In the genomic region with DNA sequence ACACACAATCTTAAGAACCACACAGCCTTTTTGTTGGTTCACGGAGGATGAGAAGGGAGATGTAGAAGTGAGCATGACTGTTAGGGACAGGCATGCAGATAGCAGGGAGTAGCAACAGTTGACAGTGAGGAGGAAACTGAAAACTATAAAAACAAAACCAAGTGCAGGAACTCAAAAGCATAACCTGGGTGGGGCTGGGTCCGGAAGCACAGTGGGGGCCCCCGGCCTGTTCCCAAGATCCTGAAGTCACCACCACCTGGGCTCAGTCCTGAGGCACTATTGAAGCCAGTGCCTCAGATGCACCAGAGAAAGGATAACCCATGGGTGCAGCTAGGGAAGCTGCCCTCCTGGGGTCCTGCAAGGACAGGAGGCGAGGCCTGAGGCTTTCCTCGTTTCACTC, we compare ENCODE assay signal across 18 cellular contexts. TPM values are rescaled to one million over a fixed set of nuclear protein-coding genes. Genes with fewer than 3 reads are reported as not detected.
A peak's percentile ranks its signal among the peaks of the same experiment; 100 is the strongest.
DNase-seq lines count a peak whose midpoint lies in the region; ATAC-seq and TF ChIP-seq lines count a peak whose summit lies in the region.
"Had no signal": no experiment of that assay in that cellular context is flagged by ENCODE, and none has a peak within 500 bp of the region (broad histone marks: within the 10 kb centered on the region; RNA-seq: fewer than 3 reads in every experiment).

No MANE protein-coding gene starts in this region.

- H3K4me1 Mint-ChIP-seq in T-helper 1 cell treated with Interleukin-12 subunit alpha and Interleukin-12 subunit beta and Interleukin-4 antibody, amounts not matched to agents 30 μg/mL and 1 μg/mL, for 36 hours (ENCODE audit: low read depth), result peaks cover 13% of the 10 kb centered on the region
- H3K4me1 Mint-ChIP-seq: central memory CD8-positive, alpha-beta T cell had no signal

- no peak overlapping the region for H3K27ac ChIP-seq in BLaER1
- no peak overlapping the region for H3K27ac ChIP-seq in mesenchymal stem cell (ENCODE audit: low read length, poor library complexity, severe bottlenecking)
- H3K27ac ChIP-seq: gastrocnemius medialis, thoracic aorta had no signal

- H3K36me3 Mint-ChIP-seq in T-helper 1 cell treated with Interleukin-12 subunit alpha and Interleukin-12 subunit beta and Interleukin-4 antibody, amounts not matched to agents 30 μg/mL and 1 μg/mL, for 36 hours (ENCODE audit: low read depth), result no peaks in the 10 kb centered on the region
- H3K36me3 Mint-ChIP-seq: WTC11 had no signal

- intact Hi-C loops in mucosa of descending colon (cut with DNase I, micrococcal nuclease), result no loop called here

- no peak overlapping the region for H2AFZ ChIP-seq in mesenchymal stem cell (ENCODE audit: low read depth, low read length)

- H3K4me3 ChIP-seq in BLaER1, result no peak overlapping the region
- H3K4me3 ChIP-seq in mucosa of descending colon, result no peak overlapping the region
- H3K4me3 ChIP-seq in mesenchymal stem cell (ENCODE audit: insufficient read depth in 1 of 2, low read depth in 1 of 2, low read length in 2 of 2), result no peak overlapping the region
- H3K4me3 ChIP-seq: gastrocnemius medialis, HAP-1, thoracic aorta had no signal

- H3K27me3 ChIP-seq in BLaER1 (no peaks in the 10 kb centered on the region), mesenchymal stem cell (ENCODE audit: control insufficient read depth in 1 of 2, insufficient read depth in 1 of 2, low read length in 2 of 2) (peaks cover 34 to 65% of the 10 kb centered on the region in 2 experiments)

- H3K18ac ChIP-seq in mesenchymal stem cell (ENCODE audit: low read depth in 1 of 2, low read length in 2 of 2), result no peak overlapping the region

- in situ Hi-C loops in ACHN (cut with HindIII; ENCODE audit: low pct_ligation_motif_present, low pct_unique_long_range_greater_than_20kb, low sequenced_read_pairs), result no loop called here

- H3K4me1 ChIP-seq in BLaER1, result peaks cover 13% of the 10 kb centered on the region
- no peaks in the 10 kb centered on the region for H3K4me1 ChIP-seq in mucosa of descending colon (ENCODE audit: low read depth)
- H3K4me1 ChIP-seq in mesenchymal stem cell (ENCODE audit: control insufficient read depth, insufficient read depth, low read depth, low read length), result peaks cover 9% of the 10 kb centered on the region
- H3K4me1 ChIP-seq: gastrocnemius medialis had no signal

- H3K9me3 Mint-ChIP-seq in T-helper 1 cell treated with Interleukin-12 subunit alpha and Interleukin-12 subunit beta and Interleukin-4 antibody, amounts not matched to agents 30 μg/mL and 1 μg/mL, for 36 hours, result no peaks in the 10 kb centered on the region
- H3K9me3 Mint-ChIP-seq: central memory CD8-positive, alpha-beta T cell; WTC11 had no signal

- no peak for TF ChIP-seq CTCF in mucosa of descending colon (IDR thresholded peaks at IDR 0.05)

- H4K91ac ChIP-seq in mesenchymal stem cell (ENCODE audit: low read length), result no peak overlapping the region

- peak overlapping the region; percentile 14 for H3K4me3 Mint-ChIP-seq in T-helper 1 cell treated with Interleukin-12 subunit alpha and Interleukin-12 subunit beta and Interleukin-4 antibody, amounts not matched to agents 30 μg/mL and 1 μg/mL, for 36 hours
- H3K4me3 Mint-ChIP-seq: central memory CD8-positive, alpha-beta T cell; WTC11 had no signal

- peaks cover 9% of the 10 kb centered on the region for H3K27me3 Mint-ChIP-seq in T-helper 1 cell treated with Interleukin-12 subunit alpha and Interleukin-12 subunit beta and Interleukin-4 antibody, amounts not matched to agents 30 μg/mL and 1 μg/mL, for 36 hours (ENCODE audit: low read depth)

- peak overlapping the region; percentile 83 for H3K27ac Mint-ChIP-seq in T-helper 1 cell treated with Interleukin-12 subunit alpha and Interleukin-12 subunit beta and Interleukin-4 antibody, amounts not matched to agents 30 μg/mL and 1 μg/mL, for 36 hours
- H3K27ac Mint-ChIP-seq: WTC11 had no signal

- H3K9ac ChIP-seq in BLaER1, result no peak overlapping the region
- H3K9ac ChIP-seq in mesenchymal stem cell (ENCODE audit: low read length), result no peak overlapping the region

- no peak overlapping the region for H3K14ac ChIP-seq in mesenchymal stem cell (ENCODE audit: low read length in 2 of 2)

- no peak overlapping the region for H3K23ac ChIP-seq in mesenchymal stem cell (ENCODE audit: low read length in 2 of 2)

- H3K9me3 ChIP-seq in BLaER1 (no peaks in the 10 kb centered on the region), mucosa of descending colon (no peaks in the 10 kb centered on the region), mesenchymal stem cell (ENCODE audit: control insufficient read depth, low read length) (no peaks in the 10 kb centered on the region)
- H3K9me3 ChIP-seq: gastrocnemius medialis, HAP-1, thoracic aorta had no signal

- H3K36me3 ChIP-seq in BLaER1 (no peaks in the 10 kb centered on the region), mucosa of descending colon (ENCODE audit: low read depth) (no peaks in the 10 kb centered on the region), mesenchymal stem cell (ENCODE audit: control insufficient read depth in 1 of 2, insufficient read depth in 2 of 2, low read depth in 1 of 2, low read length in 2 of 2) (no peaks in the 10 kb centered on the region)
- H3K36me3 ChIP-seq: gastrocnemius medialis, HAP-1, thoracic aorta had no signal

- H2AK5ac ChIP-seq in mesenchymal stem cell (ENCODE audit: low read length, severe bottlenecking), result no peak overlapping the region

- no peak overlapping the region for H2BK12ac ChIP-seq in mesenchymal stem cell (ENCODE audit: low read length in 2 of 2)

- no peaks in the 10 kb centered on the region for H4K20me1 ChIP-seq in BLaER1

- peak; percentile 29 for DNase-seq in Daoy (ENCODE audit: low read depth)
- peak in 1 of 3 donors; percentile 33 for DNase-seq in mucosa of descending colon
- no peak for DNase-seq in ACHN
- no peak for DNase-seq in mesenchymal stem cell
- no peak for DNase-seq in left lobe of liver (ENCODE audit: low spot score)
- DNase-seq: activated CD8-positive, alpha-beta memory T cell treated with anti-CD3 and anti-CD28 coated beads, Interleukin-2, amount 50 U/mL, for 48 hours; activated gamma-delta T cell; effector CD4-positive, alpha-beta T cell; gastrocnemius medialis; NCI-H1436 treated with DMSO at 0.1 percent for 48 hours; NCI-H748 treated with DMSO at 0.1 percent for 48 hours; nucleus accumbens had no signal

- no peak overlapping the region for H2BK15ac ChIP-seq in mesenchymal stem cell (ENCODE audit: low read depth, poor library complexity, severe bottlenecking)

- WGBS in mesenchymal stem cell, result 95% methylated on average over 2 of the region's 5 CpGs

- H2BK120ac ChIP-seq in mesenchymal stem cell (ENCODE audit: low read depth, low read length), result no peak overlapping the region

- peak; percentile 73 for ATAC-seq in mucosa of descending colon
- ATAC-seq in left lobe of liver, result no peak
- ATAC-seq: gastrocnemius medialis, WTC11 had no signal

- no peaks in the 10 kb centered on the region for H3K79me1 ChIP-seq in mesenchymal stem cell (replicated peaks; ENCODE audit: low read length, poor library complexity, severe bottlenecking)

- H3K4me2 ChIP-seq in BLaER1, result 0 out of 2 replicates have a peak overlapping the region, but pooled peaks have one; percentile 3
- H3K4me2 ChIP-seq in mesenchymal stem cell (ENCODE audit: low read length, poor library complexity, severe bottlenecking), result no peak overlapping the region

- no peak overlapping the region for H4K8ac ChIP-seq in mesenchymal stem cell (ENCODE audit: low read length)

- no peak overlapping the region for H2BK5ac ChIP-seq in mesenchymal stem cell (ENCODE audit: low read depth, low read length, poor library complexity, severe bottlenecking)

- H3K4ac ChIP-seq in mesenchymal stem cell (ENCODE audit: low read depth in 1 of 2, low read length in 2 of 2), result no peak overlapping the region

RNA-seq across cellular contexts. Expression of gene CBX4, which starts 27.6 kb away (rescaled TPM):
- 16.7 and 16.8 TPM in 2 replicates for total RNA-seq in Daoy (2014; rRNA removed; shearing (Covaris generic))
- total RNA-seq in mucosa of descending colon (10 to 100 TPM; 10.2 to 14.2 (median 13.2) TPM), left lobe of liver (14.8 TPM)
- polyA plus RNA-seq in mesenchymal stem cell (2013, experiment 1 of 2), result 21.6 TPM
- 21.8 TPM for polyA plus RNA-seq in mesenchymal stem cell (2013, experiment 2 of 2)
